In genomic region chr18:38262666-38263065, GRCh38 we compare ENCODE assay signal across 24 cellular contexts.
"Had no signal": no experiment of that assay in that cellular context is flagged by ENCODE, and none has a peak within 500 bp of the region (broad histone marks: within the 10 kb centered on the region; RNA-seq: fewer than 3 reads in every experiment).

No MANE protein-coding gene starts in this region.

- H3K4me1 Mint-ChIP-seq: stimulated activated effector memory CD8-positive, alpha-beta T cell treated with anti-CD3 and anti-CD28 coated beads, Interleukin-12 subunit alpha, Interleukin-12 subunit beta, amount 100 ng/mL, for 72 hours; stimulated activated naive B cell treated with anti-CD40 and anti-IgM and Interleukin-4, amounts not matched to agents 10 μg/mL and 1 μg/mL and 100 μg/mL, for 72 hours had no signal

- H3K27ac Mint-ChIP-seq: natural killer cell treated with Interleukin-12 subunit alpha and Interleukin-12 subunit beta and Interleukin-15 and Interleukin-18, amount 100 ng/mL, for 72 hours; nephron progenitor cell; progenitor cell of endocrine pancreas; stimulated activated effector memory CD8-positive, alpha-beta T cell treated with anti-CD3 and anti-CD28 coated beads, Interleukin-12 subunit alpha, Interleukin-12 subunit beta, amount 100 ng/mL, for 72 hours; stimulated activated naive B cell treated with anti-CD40 and anti-IgM and Interleukin-4, amounts not matched to agents 10 μg/mL and 1 μg/mL and 100 μg/mL, for 72 hours; stimulated activated naive CD8-positive, alpha-beta T cell treated with anti-CD3 and anti-CD28 coated beads, Interleukin-15, Interleukin-2, amounts not matched to agents 100 ng/mL and 50 ng/mL, for 24 hours had no signal

- DNase-seq: nephron progenitor cell; nucleus accumbens; pancreas; posterior cingulate gyrus; psoas muscle; right cardiac atrium; right lobe of liver; sigmoid colon; small intestine; stimulated activated CD4-positive, alpha-beta T cell treated with anti-CD3 and anti-CD28 coated beads, Interleukin-15, amount 100 ng/mL, for 24 hours; stimulated activated CD4-positive, alpha-beta T cell treated with anti-CD3 and anti-CD28 coated beads, Interleukin-2, amount 100 ng/mL, for 24 hours; stimulated activated CD4-positive, alpha-beta T cell treated with anti-CD3 and anti-CD28 coated beads, Interleukin-2, amount 100 ng/mL, for 48 hours; stimulated activated CD4-positive, alpha-beta T cell treated with anti-CD3 and anti-CD28 coated beads, Interleukin-4, amount 100 ng/mL, for 24 hours; stimulated activated naive B cell treated with anti-CD40 and anti-IgM and Interleukin-4, amounts not matched to agents 10 μg/mL and 1 μg/mL and 100 μg/mL, for 72 hours; stimulated activated naive CD4-positive, alpha-beta T cell treated with Interleukin-2 at 50 U/mL for 16 hours; stomach; thyroid gland; trophoblast cell; upper lobe of left lung had no signal

- ATAC-seq: natural killer cell treated with Interleukin-12 subunit alpha and Interleukin-12 subunit beta and Interleukin-15 and Interleukin-18, amount 100 ng/mL, for 72 hours; pancreas; psoas muscle; right cardiac atrium; right lobe of liver; stimulated activated effector memory CD8-positive, alpha-beta T cell treated with anti-CD3 and anti-CD28 coated beads, Interleukin-12 subunit alpha, Interleukin-12 subunit beta, amount 100 ng/mL, for 72 hours; stimulated activated naive B cell treated with anti-CD40 and anti-IgM and Interleukin-4, amounts not matched to agents 10 μg/mL and 1 μg/mL and 100 μg/mL, for 72 hours had no signal

- H3K27me3 Mint-ChIP-seq: natural killer cell treated with Interleukin-12 subunit alpha and Interleukin-12 subunit beta and Interleukin-15 and Interleukin-18, amount 100 ng/mL, for 72 hours; progenitor cell of endocrine pancreas; stimulated activated naive B cell treated with anti-CD40 and anti-IgM and Interleukin-4, amounts not matched to agents 10 μg/mL and 1 μg/mL and 100 μg/mL, for 72 hours; stimulated activated naive CD8-positive, alpha-beta T cell treated with anti-CD3 and anti-CD28 coated beads, Interleukin-15, Interleukin-2, amounts not matched to agents 100 ng/mL and 50 ng/mL, for 24 hours had no signal

- H3K36me3 Mint-ChIP-seq: stimulated activated effector memory CD8-positive, alpha-beta T cell treated with anti-CD3 and anti-CD28 coated beads, Interleukin-12 subunit alpha, Interleukin-12 subunit beta, amount 100 ng/mL, for 72 hours; stimulated activated naive B cell treated with anti-CD40 and anti-IgM and Interleukin-4, amounts not matched to agents 10 μg/mL and 1 μg/mL and 100 μg/mL, for 72 hours had no signal

- H3K4me3 Mint-ChIP-seq: natural killer cell treated with Interleukin-12 subunit alpha and Interleukin-12 subunit beta and Interleukin-15 and Interleukin-18, amount 100 ng/mL, for 72 hours; nephron progenitor cell; neural crest cell; stimulated activated effector memory CD8-positive, alpha-beta T cell treated with anti-CD3 and anti-CD28 coated beads, Interleukin-12 subunit alpha, Interleukin-12 subunit beta, amount 100 ng/mL, for 72 hours; stimulated activated naive B cell treated with anti-CD40 and anti-IgM and Interleukin-4, amounts not matched to agents 10 μg/mL and 1 μg/mL and 100 μg/mL, for 72 hours; stimulated activated naive CD8-positive, alpha-beta T cell treated with anti-CD3 and anti-CD28 coated beads, Interleukin-15, Interleukin-2, amounts not matched to agents 100 ng/mL and 50 ng/mL, for 24 hours had no signal
